In genomic region chr19:3556978-3557460, GRCh38 we compare ENCODE assay signal across 1 cellular context.
A peak's percentile ranks its signal among the peaks of the same experiment; 100 is the strongest.
TF ChIP-seq lines count a peak whose summit lies in the region.

No MANE protein-coding gene starts in this region.

TF ChIP-seq in HepG2, 621 proteins besides CTCF, POLR2A, EP300 and RAD21 (continued from another document and continues in another):
- TF ChIP-seq KIAA2018 (CRISPR knock-in tag; IDR thresholded peaks at IDR 0.05; ENCODE audit: borderline replicate concordance) (no peak), ZNF142 (CRISPR knock-in tag; IDR thresholded peaks at IDR 0.05) (no peak), IKZF4 (CRISPR knock-in tag; IDR thresholded peaks at IDR 0.05; ENCODE audit: borderline replicate concordance, low read depth, not compliant biosample characterization) (peak; percentile 17), THAP8 (CRISPR knock-in tag; IDR thresholded peaks at IDR 0.05; ENCODE audit: borderline replicate concordance) (no peak), ZMAT3 (CRISPR knock-in tag; conservative IDR thresholded peaks at IDR 0.05) (no peak), ZHX2 (IDR thresholded peaks at IDR 0.05; ENCODE audit: low read depth) (no peak), ZHX2 (CRISPR knock-in tag; IDR thresholded peaks at IDR 0.05; ENCODE audit: borderline replicate concordance) (no peak), ZBTB1 (CRISPR knock-in tag; IDR thresholded peaks at IDR 0.05; ENCODE audit: borderline replicate concordance) (no peak), DZIP1 (CRISPR knock-in tag; IDR thresholded peaks at IDR 0.05) (no peak), MXI1 (IDR thresholded peaks at IDR 0.05; ENCODE audit: borderline replicate concordance, low read depth, low read length) (no peak), ZNF607 (CRISPR knock-in tag; IDR thresholded peaks at IDR 0.05; ENCODE audit: borderline replicate concordance) (no peak), TFDP1 (CRISPR knock-in tag; IDR thresholded peaks at IDR 0.05; ENCODE audit: borderline replicate concordance) (no peak), ATF2 (CRISPR knock-in tag; IDR thresholded peaks at IDR 0.05) (no peak), ZNF558 (CRISPR knock-in tag; IDR thresholded peaks at IDR 0.05; ENCODE audit: borderline replicate concordance) (no peak), STAG1 (CRISPR knock-in tag; IDR thresholded peaks at IDR 0.05) (peak; percentile 31; the same call in 1 of the 2 replicates), ZNF782 (CRISPR knock-in tag; IDR thresholded peaks at IDR 0.05; ENCODE audit: borderline replicate concordance) (peak; percentile 5; the same call in 1 of the 2 replicates), SKIL (CRISPR knock-in tag; IDR thresholded peaks at IDR 0.05; ENCODE audit: borderline replicate concordance) (no peak), TBL1XR1 (IDR thresholded peaks at IDR 0.05; ENCODE audit: borderline replicate concordance, low read length, partially characterized antibody) (no peak), ZSCAN31 (CRISPR knock-in tag; IDR thresholded peaks at IDR 0.05; ENCODE audit: low read depth) (no peak)
